Comparison of ENCODE assay signal across 1 cellular context in genomic region chr19:57327993-57328392, GRCh38.
TF ChIP-seq lines count a peak whose summit lies in the region.

No MANE protein-coding gene starts in this region.

TF ChIP-seq in K562, 482 proteins besides CTCF, POLR2A, EP300 and RAD21:
- TF ChIP-seq ARHGAP35 (IDR thresholded peaks at IDR 0.05; ENCODE audit: partially characterized antibody) = no peak
- no peak for TF ChIP-seq PTBP1 (IDR thresholded peaks at IDR 0.05; ENCODE audit: low read depth, low read length)
- TF ChIP-seq HDAC6 (IDR thresholded peaks at IDR 0.05; ENCODE audit: low read depth, low read length) = no peak
- TF ChIP-seq ZNF75A (CRISPR knock-in tag; IDR thresholded peaks at IDR 0.05) = peak; percentile 76; the same call in 1 of the 2 replicates
- TF ChIP-seq ILK (tag; IDR thresholded peaks at IDR 0.05; ENCODE audit: borderline replicate concordance, low read depth) = no peak
- no peak for TF ChIP-seq ZBTB49 (CRISPR knock-in tag; IDR thresholded peaks at IDR 0.05; ENCODE audit: borderline replicate concordance)
- no peak for TF ChIP-seq MYBL2 (IDR thresholded peaks at IDR 0.05; ENCODE audit: low read depth)
- TF ChIP-seq MYBL2 (CRISPR knock-in tag; IDR thresholded peaks at IDR 0.05; ENCODE audit: borderline replicate concordance) = no peak
